ENCODE assay signal across 8 cellular contexts in genomic region chr6:49551126-49551865, GRCh38. TPM values are rescaled to one million over a fixed set of nuclear protein-coding genes. Genes with fewer than 3 reads are reported as not detected.
DNase-seq lines count a peak whose midpoint lies in the region; ATAC-seq and TF ChIP-seq lines count a peak whose summit lies in the region.

No MANE protein-coding gene starts in this region.

- H3K4me3 Mint-ChIP-seq in GM23338 = peak overlapping the region; percentile 78

- H3K27ac Mint-ChIP-seq in GM23338 = peak overlapping the region; percentile 25

- 4 to 13% (median 6%) methylated on average over 14 to 35 of the region's 35 CpGs for WGBS in adrenal gland, 4 donors
- 2% methylated on average over 35 of the region's 35 CpGs for WGBS in smooth muscle cell (ENCODE audit: low lambda C conversion rate)

- H3F3A ChIP-seq in GM23338 (replicated peaks; ENCODE audit: low read depth) = peaks cover 7% of the 10 kb centered on the region
- H3F3A ChIP-seq in smooth muscle cell (ENCODE audit: low read depth) = no peaks in the 10 kb centered on the region

- H3K27me3 Mint-ChIP-seq in GM23338 (ENCODE audit: insufficient read depth, low read depth, poor library complexity) = peaks cover 24% of the 10 kb centered on the region

- H3K9me3 ChIP-seq in adrenal gland (replicated peaks in 1 of 3) (no peaks in the 10 kb centered on the region), iPS-18c (ENCODE audit: control insufficient read depth, insufficient read depth, low read length) (no peaks in the 10 kb centered on the region), smooth muscle cell (replicated peaks; ENCODE audit: low read depth) (no peaks in the 10 kb centered on the region)

- H3K9ac ChIP-seq in smooth muscle cell (ENCODE audit: low read depth) = peak overlapping the region; percentile 17

- peak; percentile 1 to 72 (median 56) for DNase-seq in NCI-H1417 (lab: John Stamatoyannopoulos, UW)
- DNase-seq in NCI-H1417 treated with DMSO at 0.1 percent for 48 hours (lab: John Stamatoyannopoulos, UW) = no peak
- DNase-seq in GM23338 (ENCODE audit: low spot score) = peak; percentile 77
- peak; percentile 16 for DNase-seq in LHCN-M2 (ENCODE audit: low read depth)
- no peak for DNase-seq in adrenal gland
- DNase-seq in smooth muscle cell (lab: John Stamatoyannopoulos, UW; ENCODE audit: unreplicated experiment) = peak; percentile 6
- DNase-seq in GDM1 (lab: John Stamatoyannopoulos, UW) = no peak

- peaks cover 27% of the 10 kb centered on the region for H3K36me3 Mint-ChIP-seq in GM23338 (ENCODE audit: low read depth)

- H3K27ac ChIP-seq in GM23338 (ENCODE audit: low read depth) (no peak overlapping the region; the same call in 1 of the 2 replicates), adrenal gland (no peak overlapping the region), smooth muscle cell (ENCODE audit: low read depth) (peak overlapping the region; percentile 59)

- H4K20me1 ChIP-seq in GM23338 (replicated peaks; ENCODE audit: insufficient read depth) (no peaks in the 10 kb centered on the region; the same call in 1 of the 2 replicates), smooth muscle cell (ENCODE audit: low read depth) (no peaks in the 10 kb centered on the region)

- ATAC-seq in GM23338 = peak; percentile 63

- H3K4me2 ChIP-seq in GM23338 (peak overlapping the region; percentile 81), smooth muscle cell (peak overlapping the region; percentile 90)

- peak overlapping the region; percentile 74 for H3K4me3 ChIP-seq in GM23338
- peak overlapping the region in 3 of 4 donors; percentile 3 to 43 (median 11) for H3K4me3 ChIP-seq in adrenal gland
- H3K4me3 ChIP-seq in iPS-18c (ENCODE audit: insufficient read depth, low read depth, low read length) = peak overlapping the region; percentile 72
- H3K4me3 ChIP-seq in smooth muscle cell = peak overlapping the region; percentile 55

- no peak for TF ChIP-seq CTCF in GM23338 (conservative IDR thresholded peaks at IDR 0.05; ENCODE audit: low read depth in 2 of 2)
- no peak for TF ChIP-seq CTCF in adrenal gland (IDR thresholded peaks at IDR 0.05)
- TF ChIP-seq CTCF in smooth muscle cell (IDR thresholded peaks at IDR 0.05; ENCODE audit: borderline replicate concordance, insufficient read depth, poor library complexity, severe bottlenecking) = no peak

- intact Hi-C loops in adrenal gland (cut with DNase I) = no loop called here

- TF ChIP-seq POLR2A in adrenal gland (IDR thresholded peaks at IDR 0.05) = no peak

- H3K9me2 ChIP-seq in GM23338 (ENCODE audit: insufficient read depth) = no peaks in the 10 kb centered on the region

- H3K4me1 ChIP-seq in GM23338 (ENCODE audit: insufficient read depth) = peaks cover 29% of the 10 kb centered on the region
- H3K4me1 ChIP-seq in adrenal gland (replicated peaks in 1 of 2) = peaks cover 15 to 17% of the 10 kb centered on the region in 2 donors
- H3K4me1 ChIP-seq in smooth muscle cell (ENCODE audit: low read depth) = peaks cover 49% of the 10 kb centered on the region

- H3K36me3 ChIP-seq in GM23338 (ENCODE audit: insufficient read depth) (no peaks in the 10 kb centered on the region), adrenal gland (replicated peaks in 1 of 2) (no peaks in the 10 kb centered on the region), smooth muscle cell (ENCODE audit: low read depth) (no peaks in the 10 kb centered on the region)

- H3K4me1 Mint-ChIP-seq in GM23338 = peaks cover 44% of the 10 kb centered on the region

- H2AFZ ChIP-seq in GM23338 (peak overlapping the region; percentile 90), smooth muscle cell (ENCODE audit: low read depth) (peak overlapping the region; percentile 80)

- H3K9me3 Mint-ChIP-seq in GM23338 = no peaks in the 10 kb centered on the region

- H3K27me3 ChIP-seq in GM23338 (ENCODE audit: insufficient read depth) (peaks cover 72% of the 10 kb centered on the region), adrenal gland (peaks cover 17% of the 10 kb centered on the region), smooth muscle cell (ENCODE audit: low read depth) (peaks cover 20% of the 10 kb centered on the region)

- H3K79me2 ChIP-seq in GM23338 (replicated peaks; ENCODE audit: insufficient read depth) (peaks cover 13% of the 10 kb centered on the region; the same call in 1 of the 2 replicates), smooth muscle cell (ENCODE audit: low read depth) (no peaks in the 10 kb centered on the region)

TF ChIP-seq in GM23338, 12 proteins besides CTCF, POLR2A, EP300 and RAD21:
- TF ChIP-seq ZNF114 (CRISPR knock-in tag; IDR thresholded peaks at IDR 0.05) (no peak), EZH2 (IDR thresholded peaks at IDR 0.05; ENCODE audit: low read depth, unreplicated experiment) (peak; percentile 51), NANOG (IDR thresholded peaks at IDR 0.05; ENCODE audit: borderline replicate concordance) (peak; percentile 57), ZNF462 (CRISPR knock-in tag; IDR thresholded peaks at IDR 0.05) (peak; percentile 44; the same call in 1 of the 2 replicates)

RNA-seq across cellular contexts. Expression of gene C6orf141, which starts 0.8 kb away (rescaled TPM):
- 4.0 and 5.2 TPM in 2 replicates for total RNA-seq in GM23338 (2014; rRNA removed; shearing (Covaris generic))
- polyA plus RNA-seq in GM23338 (2016; fragmentation: Nextera tagmentation; extraction: Ambion mirVana) = 6.4 and 7.2 TPM in 2 replicates
- 4.5 and 6.5 TPM in 2 replicates for total RNA-seq in LHCN-M2 (2014; rRNA removed)
- not detected for polyA plus RNA-seq in LHCN-M2 (2012)
- 1 to 10 TPM in 3 of 8 donors, under 1 TPM in 1, not detected in 4; 0.65 to 1.7 (median 1.0) TPM for total RNA-seq in adrenal gland
- polyA plus RNA-seq in adrenal gland = 1 to 10 TPM in 2 of 3 donors, under 1 TPM in 1; 0.16 to 2.9 (median 2.3) TPM
- total RNA-seq in smooth muscle cell = 4.1 and 7.2 TPM in 2 replicates
- polyA plus RNA-seq in smooth muscle cell = 1.5 and 7.9 TPM in 2 replicates

RNA-seq across cellular contexts. Expression of gene GLYATL3, which starts 51.6 kb away (rescaled TPM):
- total RNA-seq in GM23338 (2014; rRNA removed; shearing (Covaris generic)) = not detected in 2 replicates
- polyA plus RNA-seq in GM23338 (2016; fragmentation: Nextera tagmentation; extraction: Ambion mirVana) (not detected in 2 replicates), adrenal gland (not detected), smooth muscle cell (not detected in 2 replicates)
- total RNA-seq in LHCN-M2 (2014; rRNA removed) (not detected in 2 replicates), adrenal gland (not detected), smooth muscle cell (not detected in 2 replicates)
- not detected for polyA plus RNA-seq in LHCN-M2 (2012)

Comparison
In these comparisons a context has a peak if more than half of its experiments do, and no peak if none do; other contexts are left out.
1. DNase-seq: peak in NCI-H1417 (3 of 3), GM23338 (single experiment), LHCN-M2 (single experiment) and smooth muscle cell (single experiment); none in NCI-H1417 treated with DMSO at 0.1 percent for 48 hours (single experiment), adrenal gland (0 of 7) and GDM1 (single experiment).
2. H3K4me3 ChIP-seq: peak in every context shown above with its lines; median percentile 74 in GM23338; 72 in iPS-18c; 55 in smooth muscle cell; 11 in adrenal gland.